Comparison of ENCODE assay signal across 19 cellular contexts in the genomic region with DNA sequence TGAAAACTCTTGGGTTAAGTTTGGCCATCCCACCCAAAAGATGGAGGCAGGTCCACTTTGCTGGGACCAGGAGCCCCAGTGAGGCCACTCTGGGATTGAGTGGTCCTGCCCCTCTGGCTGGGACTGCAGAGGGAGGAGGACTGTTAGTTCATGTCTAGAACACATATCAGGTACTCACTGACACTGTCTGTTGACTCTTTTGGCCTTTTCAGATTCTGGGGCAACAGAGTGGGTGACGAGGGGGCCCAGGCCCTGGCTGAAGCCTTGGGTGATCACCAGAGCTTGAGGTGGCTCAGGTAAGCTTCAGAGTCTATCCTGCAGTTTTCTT. TPM values are rescaled to one million over a fixed set of nuclear protein-coding genes. Genes with fewer than 3 reads are reported as not detected.
"Had no signal": no experiment of that assay in that cellular context is flagged by ENCODE, and none has a peak within 500 bp of the region (broad histone marks: within the 10 kb centered on the region; RNA-seq: fewer than 3 reads in every experiment).

No MANE protein-coding gene starts in this region.

- H3K4me3 ChIP-seq: body of pancreas, dorsolateral prefrontal cortex, gastrocnemius medialis, lung, prostate gland, right atrium auricular region, stomach had no signal

- H3K36me3 ChIP-seq: gastrocnemius medialis, prostate gland, right atrium auricular region had no signal

- H3K4me3 Mint-ChIP-seq: activated CD4-positive, alpha-beta T cell treated with anti-CD3 and anti-CD28 coated beads for 36 hours; WTC11 had no signal

- H3K27ac ChIP-seq: dorsolateral prefrontal cortex, gastrocnemius medialis, prostate gland, right atrium auricular region, stomach had no signal

- ATAC-seq: gastrocnemius medialis, WTC11 had no signal

- H3K9me3 ChIP-seq: body of pancreas, gastrocnemius medialis, prostate gland, right atrium auricular region, stomach had no signal

- H3K27me3 Mint-ChIP-seq: activated CD4-positive, alpha-beta T cell treated with anti-CD3 and anti-CD28 coated beads for 36 hours had no signal

- H3K4me1 ChIP-seq: gastrocnemius medialis, prostate gland, right atrium auricular region had no signal

- H3K27ac Mint-ChIP-seq: activated CD4-positive, alpha-beta T cell treated with anti-CD3 and anti-CD28 coated beads for 36 hours; WTC11 had no signal

- H3K27me3 ChIP-seq: body of pancreas, gastrocnemius medialis, right atrium auricular region, stomach had no signal

- DNase-seq: activated CD4-positive, alpha-beta T cell treated with anti-CD3 and anti-CD28 coated beads for 36 hours; activated CD4-positive, alpha-beta T cell treated with anti-CD3 and anti-CD28 coated beads, Interleukin-2, amount 50 U/mL, for 48 hours; activated naive CD4-positive, alpha-beta T cell; dorsolateral prefrontal cortex; erythroblast; gastrocnemius medialis; head of caudate nucleus; kidney; stomach; trophoblast cell had no signal

RNA-seq across cellular contexts. Expression of gene NOD2, which starts 29.0 kb away (rescaled TPM):
- total RNA-seq: SK-MEL-5 had no signal
- polyA plus RNA-seq: neural cell had no signal

RNA-seq across cellular contexts. Expression of gene SNX20, which starts 41.3 kb away (rescaled TPM):
- total RNA-seq: osteoblast, SK-MEL-5, temporal lobe, WTC11 had no signal
- polyA plus RNA-seq: neural cell had no signal
